ENCODE assay signal across 19 cellular contexts in genomic region chr12:112275211-112275610, GRCh38.
"Had no signal": no experiment of that assay in that cellular context is flagged by ENCODE, and none has a peak within 500 bp of the region (broad histone marks: within the 10 kb centered on the region; RNA-seq: fewer than 3 reads in every experiment).

No MANE protein-coding gene starts in this region.

- ATAC-seq: activated CD4-positive, CD25-positive, alpha-beta regulatory T cell treated with anti-CD3 and anti-CD28 coated beads, Interleukin-2, amount 50 U/mL, for 24 hours; activated CD8-positive, alpha-beta T cell treated with anti-CD3 and anti-CD28 coated beads for 36 hours; SK-N-SH treated with all-trans-retinoic acid at 6 μM for 48 hours had no signal

- H3K27ac Mint-ChIP-seq: activated CD8-positive, alpha-beta T cell treated with anti-CD3 and anti-CD28 coated beads for 36 hours; activated naive CD8-positive, alpha-beta T cell treated with anti-CD3 and anti-CD28 coated beads, Interleukin-2, amount 10 ng/mL, durations not matched to agents 7 days and 5 days; T-helper 2 cell treated with Interferon-gamma antibody and Interleukin-4, amounts not matched to agents 5 μg/mL and 100 μg/mL, for 36 hours had no signal

- H3K27me3 Mint-ChIP-seq: activated CD8-positive, alpha-beta T cell treated with anti-CD3 and anti-CD28 coated beads for 36 hours; activated naive CD8-positive, alpha-beta T cell treated with anti-CD3 and anti-CD28 coated beads, Interleukin-2, amount 10 ng/mL, durations not matched to agents 7 days and 5 days had no signal

- DNase-seq: activated CD4-positive, alpha-beta T cell treated with anti-CD3 and anti-CD28 coated beads for 4 hours; activated CD8-positive, alpha-beta memory T cell treated with anti-CD3 and anti-CD28 coated beads, Interleukin-2, amount 50 U/mL, for 48 hours; activated CD8-positive, alpha-beta T cell treated with anti-CD3 and anti-CD28 coated beads for 36 hours; activated naive CD4-positive, alpha-beta T cell treated with anti-CD3 and anti-CD28 coated beads, Interleukin-2, amount 50 U/mL, for 16 hours; activated naive CD8-positive, alpha-beta T cell treated with anti-CD3 and anti-CD28 coated beads, Interleukin-2, amount 10 ng/mL, durations not matched to agents 7 days and 5 days; activated T-cell treated with anti-CD3 and anti-CD28 coated beads, Interleukin-2, amount 50 U/mL, for 1 hour; adrenal gland; Kasumi-1; NCI-H146; NCI-H187 treated with DMSO at 0.1 percent for 48 hours; NCI-H2081 treated with DMSO at 0.1 percent for 48 hours; NCI-H446; NCI-H524; Peyer's patch; Right ventricle myocardium superior; SW 1271 had no signal

- H3K9me3 Mint-ChIP-seq: activated CD8-positive, alpha-beta T cell treated with anti-CD3 and anti-CD28 coated beads for 36 hours; activated naive CD8-positive, alpha-beta T cell treated with anti-CD3 and anti-CD28 coated beads, Interleukin-2, amount 10 ng/mL, durations not matched to agents 7 days and 5 days; T-helper 2 cell treated with Interferon-gamma antibody and Interleukin-4, amounts not matched to agents 5 μg/mL and 100 μg/mL, for 36 hours had no signal

- H3K4me3 Mint-ChIP-seq: activated CD8-positive, alpha-beta T cell treated with anti-CD3 and anti-CD28 coated beads for 36 hours; activated naive CD8-positive, alpha-beta T cell treated with anti-CD3 and anti-CD28 coated beads, Interleukin-2, amount 10 ng/mL, durations not matched to agents 7 days and 5 days; T-helper 2 cell treated with Interferon-gamma antibody and Interleukin-4, amounts not matched to agents 5 μg/mL and 100 μg/mL, for 36 hours had no signal
